In the genomic region with DNA sequence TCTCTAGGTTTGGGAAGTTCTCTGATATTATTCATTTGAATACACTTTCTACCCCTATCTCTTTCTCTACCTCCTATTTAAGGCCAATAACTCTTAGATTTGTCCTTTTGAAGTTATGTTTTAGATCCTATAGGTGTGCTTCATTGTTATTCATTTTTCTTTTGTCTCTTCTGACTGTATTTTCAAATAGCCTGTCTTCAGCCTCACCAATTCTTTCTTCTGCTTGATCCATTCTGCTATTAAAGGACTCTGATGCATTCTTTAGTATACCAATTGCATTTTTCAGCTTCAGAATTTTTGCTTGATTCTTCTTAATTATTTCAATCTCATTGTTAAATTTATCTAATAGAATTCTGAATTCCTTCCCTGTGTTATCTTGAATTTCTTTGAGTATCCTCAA, we compare ENCODE assay signal across 30 cellular contexts.
"Had no signal": no experiment of that assay in that cellular context is flagged by ENCODE, and none has a peak within 500 bp of the region (broad histone marks: within the 10 kb centered on the region; RNA-seq: fewer than 3 reads in every experiment).

No MANE protein-coding gene starts in this region.

- H3K4me2 ChIP-seq: neural progenitor cell, smooth muscle cell had no signal

- H3K27me3 ChIP-seq: neural progenitor cell, ovary, spleen, suprapubic skin, testis, tibial artery, transverse colon, upper lobe of right lung, uterus had no signal

- H3K27ac Mint-ChIP-seq: natural killer cell; nephron; neural progenitor cell; progenitor cell of endocrine pancreas; stimulated activated memory B cell treated with anti-CD40 and anti-IgM and Interleukin-4, amounts not matched to agents 10 μg/mL and 1 μg/mL and 100 μg/mL, for 72 hours; type B pancreatic cell had no signal

- H3K9ac ChIP-seq: neural progenitor cell, parathyroid adenoma had no signal

- H3K79me2 ChIP-seq: parathyroid adenoma had no signal

- H3K27me3 Mint-ChIP-seq: progenitor cell of endocrine pancreas; stimulated activated memory B cell treated with anti-CD40 and anti-IgM and Interleukin-4, amounts not matched to agents 10 μg/mL and 1 μg/mL and 100 μg/mL, for 72 hours; stimulated activated naive CD8-positive, alpha-beta T cell treated with anti-CD3 and anti-CD28 coated beads, Interleukin-15, amount 100 ng/mL, for 72 hours; type B pancreatic cell had no signal

- H3K27ac ChIP-seq: neural progenitor cell, ovary, parathyroid adenoma, psoas muscle, skin epidermis, spleen, suprapubic skin, testis, tibial artery, transverse colon, upper lobe of right lung, uterus had no signal

- H3K36me3 ChIP-seq: neural progenitor cell, ovary, suprapubic skin, tibial artery, transverse colon, upper lobe of right lung, uterus had no signal

- H3K4me3 Mint-ChIP-seq: natural killer cell; nephron; neural progenitor cell; stimulated activated memory B cell treated with anti-CD40 and anti-IgM and Interleukin-4, amounts not matched to agents 10 μg/mL and 1 μg/mL and 100 μg/mL, for 72 hours; stimulated activated naive CD8-positive, alpha-beta T cell treated with anti-CD3 and anti-CD28 coated beads, Interleukin-15, amount 100 ng/mL, for 72 hours; type B pancreatic cell had no signal

- DNase-seq: natural killer cell; occipital lobe; ovary; posterior cingulate gyrus; psoas muscle; right cardiac atrium; spleen; stimulated activated CD4-positive, alpha-beta T cell treated with anti-CD3 and anti-CD28 coated beads, Interleukin-12 subunit alpha, Interleukin-12 subunit beta, amount 100 ng/mL, for 4 hours; stimulated activated CD4-positive, alpha-beta T cell treated with anti-CD3 and anti-CD28 coated beads, Interleukin-1b, Interleukin-23, amount 100 ng/mL, for 48 hours; stimulated activated CD4-positive, alpha-beta T cell treated with anti-CD3 and anti-CD28 coated beads, Interleukin-4, amount 100 ng/mL, for 1 hour; stimulated activated CD4-positive, alpha-beta T cell treated with anti-CD3 and anti-CD28 coated beads, Interleukin-4, amount 100 ng/mL, for 4 hours; stimulated activated naive CD4-positive, alpha-beta T cell; stimulated activated naive CD8-positive, alpha-beta T cell treated with anti-CD3 and anti-CD28 coated beads, Interleukin-15, amount 100 ng/mL, for 72 hours; stimulated activated naive CD8-positive, alpha-beta T cell treated with anti-CD3 and anti-CD28 coated beads, Interleukin-15, Interleukin-2, amounts not matched to agents 100 U/mL and 50 U/mL, for 24 hours; substantia nigra; testis; tibial artery; transverse colon; upper lobe of right lung; uterus had no signal

- ATAC-seq: natural killer cell; psoas muscle; right cardiac atrium; sciatic nerve; stimulated activated memory B cell treated with anti-CD40 and anti-IgM and Interleukin-4, amounts not matched to agents 10 μg/mL and 1 μg/mL and 100 μg/mL, for 72 hours; stimulated activated naive CD8-positive, alpha-beta T cell treated with anti-CD3 and anti-CD28 coated beads, Interleukin-15, amount 100 ng/mL, for 72 hours; stimulated activated naive CD8-positive, alpha-beta T cell treated with anti-CD3 and anti-CD28 coated beads, Interleukin-15, Interleukin-2, amounts not matched to agents 100 U/mL and 50 U/mL, for 24 hours; upper lobe of right lung had no signal

- H3K4me3 ChIP-seq: neural progenitor cell, ovary, psoas muscle, skin epidermis, smooth muscle cell, spleen, suprapubic skin, testis, tibial artery, transverse colon, upper lobe of right lung, uterus had no signal

- H2AFZ ChIP-seq: neural progenitor cell, parathyroid adenoma had no signal

- H3K4me1 ChIP-seq: neural progenitor cell, suprapubic skin, testis, tibial artery, upper lobe of right lung, uterus had no signal

- H3K4me1 Mint-ChIP-seq: nephron, neural progenitor cell had no signal

- H3K9me3 ChIP-seq: testis had no signal
